ENCODE assay signal across 10 cellular contexts in the genomic region with DNA sequence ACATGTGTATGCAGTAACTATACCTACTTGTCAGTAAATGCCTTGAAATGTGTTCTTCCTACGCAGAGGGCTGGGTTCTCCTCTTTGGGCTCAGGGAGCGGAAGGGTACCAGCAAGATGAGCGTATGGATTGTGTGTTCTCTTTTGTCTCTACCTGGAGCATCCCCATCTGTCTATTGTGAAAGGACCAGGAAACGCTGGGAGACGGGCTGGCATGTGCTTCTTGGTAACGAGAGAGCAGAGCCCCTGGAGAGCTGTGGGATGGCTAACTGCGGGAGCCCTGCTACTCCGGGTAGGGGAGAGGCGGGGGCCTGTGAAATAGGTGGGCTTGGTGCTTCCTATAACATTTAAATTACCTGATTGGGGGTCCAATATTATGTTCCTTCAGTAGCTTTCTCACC.
DNase-seq lines count a peak whose midpoint lies in the region; ATAC-seq and TF ChIP-seq lines count a peak whose summit lies in the region.
"Had no signal": no experiment of that assay in that cellular context is flagged by ENCODE, and none has a peak within 500 bp of the region (broad histone marks: within the 10 kb centered on the region; RNA-seq: fewer than 3 reads in every experiment).

No MANE protein-coding gene starts in this region.

- dilution Hi-C loops in mammary epithelial cell (cut with HindIII; ENCODE audit: low sequenced_read_pairs) = no loop called here

- 38% methylated on average over 9 of the region's 9 CpGs for WGBS in mammary epithelial cell (ENCODE audit: low coverage, missing lambda C conversion rate)
- no CpG with 5 or more reads among the region's 9 CpGs for WGBS in mesendoderm (ENCODE audit: extremely low coverage, insufficient coverage, low lambda C conversion rate)
- 91 to 96% methylated on average over 5 to 9 of the region's 9 CpGs for WGBS in transverse colon (ENCODE audit: low coverage in 1 of 2), 2 donors

- H3K23ac ChIP-seq in mesendoderm (ENCODE audit: low read length) = no peak overlapping the region

- H3K4me1 ChIP-seq in mammary epithelial cell (ENCODE audit: insufficient read depth, low read length) (peaks cover 20% of the 10 kb centered on the region), mesendoderm (ENCODE audit: control insufficient read depth, low read depth, low read length) (peaks cover 3% of the 10 kb centered on the region), transverse colon (peaks cover 13 to 36% (median 20%) of the 10 kb centered on the region in 4 donors)

- no peak overlapping the region for H4K5ac ChIP-seq in mesendoderm (ENCODE audit: low read length)

- POLR2A ChIA-PET in activated CD4-positive, alpha-beta T cell treated with anti-CD3 and anti-CD28 coated beads for 36 hours (lab: Charles Lee) = interaction anchor here (0.7 kb wide), 1 partner anchor 31 kb away, joined by 3 read pairs; no protein-coding TSS in a partner anchor

- H3K4me2 ChIP-seq in mammary epithelial cell (ENCODE audit: insufficient read depth, low read depth, low read length) = peak overlapping the region; percentile 63
- H3K4me2 ChIP-seq in mesendoderm (ENCODE audit: low read length) = no peak overlapping the region
- H3K4me2 ChIP-seq: KMS-11 had no signal

- H2BK120ac ChIP-seq in mesendoderm (ENCODE audit: low read depth, low read length) = no peak overlapping the region

- no peak for ATAC-seq in activated CD4-positive, alpha-beta T cell treated with anti-CD3 and anti-CD28 coated beads for 36 hours

- peaks cover 25% of the 10 kb centered on the region for H3K9me3 Mint-ChIP-seq in activated CD4-positive, alpha-beta T cell treated with anti-CD3 and anti-CD28 coated beads for 36 hours (ENCODE audit: low read depth)
- H3K9me3 Mint-ChIP-seq in activated naive CD4-positive, alpha-beta T cell treated with anti-CD3 and anti-CD28 coated beads for 36 hours = peaks cover 28% of the 10 kb centered on the region

- H3K18ac ChIP-seq in mesendoderm (ENCODE audit: low read length) = no peak overlapping the region

- H3K4ac ChIP-seq in mesendoderm (ENCODE audit: low read depth, low read length) = no peak overlapping the region

- no peaks in the 10 kb centered on the region for H3K36me3 ChIP-seq in mammary epithelial cell (ENCODE audit: insufficient read depth, low read length)
- no peaks in the 10 kb centered on the region for H3K36me3 ChIP-seq in mesendoderm (ENCODE audit: control insufficient read depth, insufficient read depth, low read length)
- no peaks in the 10 kb centered on the region for H3K36me3 ChIP-seq in transverse colon

- H4K20me1 ChIP-seq in mammary epithelial cell (ENCODE audit: insufficient read depth, low read length) = no peaks in the 10 kb centered on the region

- H3K9ac ChIP-seq in mammary epithelial cell (ENCODE audit: insufficient read depth, low read length) = no peak overlapping the region
- no peak overlapping the region for H3K9ac ChIP-seq in mesendoderm (ENCODE audit: low read length)
- H3K9ac ChIP-seq: KMS-11 had no signal

- no peaks in the 10 kb centered on the region for H3K27me3 Mint-ChIP-seq in activated CD4-positive, alpha-beta T cell treated with anti-CD3 and anti-CD28 coated beads for 36 hours
- H3K27me3 Mint-ChIP-seq in activated naive CD4-positive, alpha-beta T cell treated with anti-CD3 and anti-CD28 coated beads for 36 hours (ENCODE audit: low read depth) = no peaks in the 10 kb centered on the region

- in situ Hi-C loops in mammary epithelial cell (cut with MboI; ENCODE audit: low sequenced_read_pairs in 2 of 2) (no loop called here), transverse colon (cut with MboI; ENCODE audit: low pct_ligation_motif_present in 1 of 4, low pct_unique_long_range_greater_than_20kb in 1 of 4, low sequenced_read_pairs in 3 of 4) (no loop called here)

- H3K27me3 ChIP-seq in mammary epithelial cell (ENCODE audit: insufficient read depth, low read length) (no peaks in the 10 kb centered on the region), mesendoderm (ENCODE audit: insufficient read depth, low read length, poor library complexity) (no peaks in the 10 kb centered on the region), transverse colon (no peaks in the 10 kb centered on the region)

- CTCF ChIA-PET in activated CD4-positive, alpha-beta T cell treated with anti-CD3 and anti-CD28 coated beads for 36 hours (lab: Charles Lee) = no interaction called here
- CTCF ChIA-PET in mammary epithelial cell (lab: Charles Lee; ENCODE audit: low non-redundant PET) = no interaction called here
- CTCF ChIA-PET in activated naive CD4-positive, alpha-beta T cell treated with anti-CD3 and anti-CD28 coated beads for 36 hours (lab: Charles Lee) = no interaction called here

- peaks cover 68% of the 10 kb centered on the region for H3K4me1 Mint-ChIP-seq in activated CD4-positive, alpha-beta T cell treated with anti-CD3 and anti-CD28 coated beads for 36 hours
- H3K4me1 Mint-ChIP-seq in activated naive CD4-positive, alpha-beta T cell treated with anti-CD3 and anti-CD28 coated beads for 36 hours (ENCODE audit: low read depth) = peaks cover 59% of the 10 kb centered on the region

- no peak overlapping the region for H2BK5ac ChIP-seq in mesendoderm (ENCODE audit: low read length)

- BruUV-seq in mammary epithelial cell (replicated peaks; lab: Mats Ljungman, UMichigan) = no TSS peak

- intact Hi-C loops in activated CD4-positive, alpha-beta T cell treated with anti-CD3 and anti-CD28 coated beads for 36 hours (cut with DNase I, micrococcal nuclease) = loop anchor here in 1 of 2 experiments (5.0 kb wide), 1 partner anchor 36 kb away; no protein-coding TSS in a partner anchor
- intact Hi-C loops in mammary epithelial cell (cut with micrococcal nuclease) (no loop called here), transverse colon (cut with DNase I; ENCODE audit: low total_unique reads) (no loop called here)
- intact Hi-C loops in activated naive CD4-positive, alpha-beta T cell treated with anti-CD3 and anti-CD28 coated beads for 36 hours (cut with micrococcal nuclease) = loop anchor here (5.0 kb wide), 1 partner anchor 129 kb away; a partner anchor contains a TSS

- H2BK15ac ChIP-seq in mesendoderm (replicated peaks; ENCODE audit: low read depth) = no peak overlapping the region

- no peak overlapping the region for H3K56ac ChIP-seq in mesendoderm (ENCODE audit: low read length)

- TF ChIP-seq CTCF in mammary epithelial cell (conservative IDR thresholded peaks at IDR 0.05 in 1 of 2, IDR thresholded peaks at IDR 0.05 in 1 of 2; ENCODE audit: extremely low read depth in 1 of 2, insufficient read depth in 1 of 2, low read depth in 1 of 2, low read length in 2 of 2) (no peak), transverse colon (IDR thresholded peaks at IDR 0.05) (no peak)

- DNase-seq in activated CD4-positive, alpha-beta T cell treated with anti-CD3 and anti-CD28 coated beads for 36 hours = no peak
- no peak for DNase-seq in activated CD4-positive, alpha-beta T cell treated with anti-CD3 and anti-CD28 coated beads for 4 hours
- DNase-seq in mammary epithelial cell (no peak), mesendoderm (peak; percentile 27), transverse colon (no peak), mesenteric fat pad (ENCODE audit: low spot score) (no peak), amygdala (lab: John Stamatoyannopoulos, UW) (no peak)
- no peak for DNase-seq in activated naive CD4-positive, alpha-beta T cell treated with anti-CD3 and anti-CD28 coated beads for 36 hours

- no peak for TF ChIP-seq POLR2A in transverse colon (IDR thresholded peaks at IDR 0.05)

- H3K9me3 ChIP-seq in mammary epithelial cell (replicated peaks; ENCODE audit: insufficient read depth, low read length) (no peaks in the 10 kb centered on the region), transverse colon (no peaks in the 10 kb centered on the region)

- H3K4me3 ChIP-seq in mammary epithelial cell (replicated peaks in 1 of 3; ENCODE audit: insufficient read depth in 1 of 3, low read depth in 2 of 3, low read length in 3 of 3) (no peak overlapping the region), mesendoderm (ENCODE audit: low read length) (no peak overlapping the region), transverse colon (no peak overlapping the region)
- H3K4me3 ChIP-seq: SK-N-MC had no signal

- H3K36me3 Mint-ChIP-seq in activated CD4-positive, alpha-beta T cell treated with anti-CD3 and anti-CD28 coated beads for 36 hours (ENCODE audit: low read depth) = peaks cover 74% of the 10 kb centered on the region
- H3K36me3 Mint-ChIP-seq in activated naive CD4-positive, alpha-beta T cell treated with anti-CD3 and anti-CD28 coated beads for 36 hours (ENCODE audit: low read depth) = peaks cover 66% of the 10 kb centered on the region

- TF ChIP-seq EP300 in transverse colon (IDR thresholded peaks at IDR 0.05; ENCODE audit: low read depth) = no peak

- no peaks in the 10 kb centered on the region for H3K79me2 ChIP-seq in mammary epithelial cell (ENCODE audit: insufficient read depth, low read length)
- H3K79me2 ChIP-seq in mesendoderm (ENCODE audit: control insufficient read depth, insufficient read depth, low read length) = no peaks in the 10 kb centered on the region

- H4K8ac ChIP-seq in mesendoderm (ENCODE audit: low read depth, low read length) = no peak overlapping the region

- H2AFZ ChIP-seq in mammary epithelial cell (ENCODE audit: low read depth, low read length) = peak overlapping the region; percentile 67

- H3K79me1 ChIP-seq in mesendoderm (ENCODE audit: low read length) = no peaks in the 10 kb centered on the region

- H3K4me3 Mint-ChIP-seq in activated CD4-positive, alpha-beta T cell treated with anti-CD3 and anti-CD28 coated beads for 36 hours = no peak overlapping the region
- H3K4me3 Mint-ChIP-seq in activated naive CD4-positive, alpha-beta T cell treated with anti-CD3 and anti-CD28 coated beads for 36 hours = no peak overlapping the region

- no peak overlapping the region for H2AK5ac ChIP-seq in mesendoderm (ENCODE audit: low read length)

- H3K27ac Mint-ChIP-seq in activated CD4-positive, alpha-beta T cell treated with anti-CD3 and anti-CD28 coated beads for 36 hours = peak overlapping the region; percentile 53
- no peak overlapping the region for H3K27ac Mint-ChIP-seq in activated naive CD4-positive, alpha-beta T cell treated with anti-CD3 and anti-CD28 coated beads for 36 hours

- H3K27ac ChIP-seq in mammary epithelial cell (ENCODE audit: insufficient read depth, low read depth, low read length) (peak overlapping the region; percentile 55), mesendoderm (ENCODE audit: low read depth, low read length) (no peak overlapping the region), transverse colon (peak overlapping the region; percentile 64 to 80 (median 78))
- H3K27ac ChIP-seq: KMS-11, SK-N-MC had no signal
